ENCODE assay signal across 1 cellular context in genomic region chr7:1647961-1648631, GRCh38.
TF ChIP-seq lines count a peak whose summit lies in the region.

No MANE protein-coding gene starts in this region.

TF ChIP-seq in K562, 482 proteins besides CTCF, POLR2A, EP300 and RAD21 (continued from another document and continues in another):
- peak in 1 of 3 experiments; percentile 69; a peak in 2 of 6 replicates for TF ChIP-seq ZBTB11 (CRISPR knock-in tag; IDR thresholded peaks at IDR 0.05)
- peak; percentile 81 for TF ChIP-seq BCOR (IDR thresholded peaks at IDR 0.05)
- TF ChIP-seq ZNF324 (CRISPR knock-in tag; IDR thresholded peaks at IDR 0.05): no peak
- 0 out of 2 replicates have a peak, but pooled peaks have one; percentile 55 for TF ChIP-seq ZKSCAN1 (IDR thresholded peaks at IDR 0.05; ENCODE audit: low read depth, low read length)
- no peak for TF ChIP-seq ZBTB8A (IDR thresholded peaks at IDR 0.05; ENCODE audit: partially characterized antibody)
- no peak for TF ChIP-seq TRIM28 (IDR thresholded peaks at IDR 0.05)
- TF ChIP-seq RNF2 (IDR thresholded peaks at IDR 0.05): peak; percentile 81
- TF ChIP-seq HMGN3 (IDR thresholded peaks at IDR 0.05; ENCODE audit: borderline replicate concordance, extremely low read depth, insufficient read length, low read depth, low read length): peak; percentile 96
- TF ChIP-seq ZMIZ1 (IDR thresholded peaks at IDR 0.05; ENCODE audit: low read depth in 2 of 2, low read length in 2 of 2): peak in 1 of 2 experiments; percentile 55; a peak in 1 of 4 replicates
- no peak for TF ChIP-seq TCF15 (CRISPR knock-in tag; IDR thresholded peaks at IDR 0.05)
- peak; percentile 20; the same call in 1 of the 2 replicates for TF ChIP-seq JUN (IDR thresholded peaks at IDR 0.05; ENCODE audit: borderline replicate concordance, low read depth, low read length)
- no peak for TF ChIP-seq JUN (CRISPR knock-in tag; IDR thresholded peaks at IDR 0.05; ENCODE audit: borderline replicate concordance)
- TF ChIP-seq NKRF (IDR thresholded peaks at IDR 0.05; ENCODE audit: borderline replicate concordance): 0 out of 2 replicates have a peak, but pooled peaks have one; percentile 31
- no peak for TF ChIP-seq FOXO4 (CRISPR knock-in tag; IDR thresholded peaks at IDR 0.05)
- peak; percentile 82 for TF ChIP-seq GATA2 (CRISPR knock-in tag; IDR thresholded peaks at IDR 0.05)
- peak; percentile 61 for TF ChIP-seq MTA2 (IDR thresholded peaks at IDR 0.05; ENCODE audit: low read depth)
- TF ChIP-seq, protein P1, sequence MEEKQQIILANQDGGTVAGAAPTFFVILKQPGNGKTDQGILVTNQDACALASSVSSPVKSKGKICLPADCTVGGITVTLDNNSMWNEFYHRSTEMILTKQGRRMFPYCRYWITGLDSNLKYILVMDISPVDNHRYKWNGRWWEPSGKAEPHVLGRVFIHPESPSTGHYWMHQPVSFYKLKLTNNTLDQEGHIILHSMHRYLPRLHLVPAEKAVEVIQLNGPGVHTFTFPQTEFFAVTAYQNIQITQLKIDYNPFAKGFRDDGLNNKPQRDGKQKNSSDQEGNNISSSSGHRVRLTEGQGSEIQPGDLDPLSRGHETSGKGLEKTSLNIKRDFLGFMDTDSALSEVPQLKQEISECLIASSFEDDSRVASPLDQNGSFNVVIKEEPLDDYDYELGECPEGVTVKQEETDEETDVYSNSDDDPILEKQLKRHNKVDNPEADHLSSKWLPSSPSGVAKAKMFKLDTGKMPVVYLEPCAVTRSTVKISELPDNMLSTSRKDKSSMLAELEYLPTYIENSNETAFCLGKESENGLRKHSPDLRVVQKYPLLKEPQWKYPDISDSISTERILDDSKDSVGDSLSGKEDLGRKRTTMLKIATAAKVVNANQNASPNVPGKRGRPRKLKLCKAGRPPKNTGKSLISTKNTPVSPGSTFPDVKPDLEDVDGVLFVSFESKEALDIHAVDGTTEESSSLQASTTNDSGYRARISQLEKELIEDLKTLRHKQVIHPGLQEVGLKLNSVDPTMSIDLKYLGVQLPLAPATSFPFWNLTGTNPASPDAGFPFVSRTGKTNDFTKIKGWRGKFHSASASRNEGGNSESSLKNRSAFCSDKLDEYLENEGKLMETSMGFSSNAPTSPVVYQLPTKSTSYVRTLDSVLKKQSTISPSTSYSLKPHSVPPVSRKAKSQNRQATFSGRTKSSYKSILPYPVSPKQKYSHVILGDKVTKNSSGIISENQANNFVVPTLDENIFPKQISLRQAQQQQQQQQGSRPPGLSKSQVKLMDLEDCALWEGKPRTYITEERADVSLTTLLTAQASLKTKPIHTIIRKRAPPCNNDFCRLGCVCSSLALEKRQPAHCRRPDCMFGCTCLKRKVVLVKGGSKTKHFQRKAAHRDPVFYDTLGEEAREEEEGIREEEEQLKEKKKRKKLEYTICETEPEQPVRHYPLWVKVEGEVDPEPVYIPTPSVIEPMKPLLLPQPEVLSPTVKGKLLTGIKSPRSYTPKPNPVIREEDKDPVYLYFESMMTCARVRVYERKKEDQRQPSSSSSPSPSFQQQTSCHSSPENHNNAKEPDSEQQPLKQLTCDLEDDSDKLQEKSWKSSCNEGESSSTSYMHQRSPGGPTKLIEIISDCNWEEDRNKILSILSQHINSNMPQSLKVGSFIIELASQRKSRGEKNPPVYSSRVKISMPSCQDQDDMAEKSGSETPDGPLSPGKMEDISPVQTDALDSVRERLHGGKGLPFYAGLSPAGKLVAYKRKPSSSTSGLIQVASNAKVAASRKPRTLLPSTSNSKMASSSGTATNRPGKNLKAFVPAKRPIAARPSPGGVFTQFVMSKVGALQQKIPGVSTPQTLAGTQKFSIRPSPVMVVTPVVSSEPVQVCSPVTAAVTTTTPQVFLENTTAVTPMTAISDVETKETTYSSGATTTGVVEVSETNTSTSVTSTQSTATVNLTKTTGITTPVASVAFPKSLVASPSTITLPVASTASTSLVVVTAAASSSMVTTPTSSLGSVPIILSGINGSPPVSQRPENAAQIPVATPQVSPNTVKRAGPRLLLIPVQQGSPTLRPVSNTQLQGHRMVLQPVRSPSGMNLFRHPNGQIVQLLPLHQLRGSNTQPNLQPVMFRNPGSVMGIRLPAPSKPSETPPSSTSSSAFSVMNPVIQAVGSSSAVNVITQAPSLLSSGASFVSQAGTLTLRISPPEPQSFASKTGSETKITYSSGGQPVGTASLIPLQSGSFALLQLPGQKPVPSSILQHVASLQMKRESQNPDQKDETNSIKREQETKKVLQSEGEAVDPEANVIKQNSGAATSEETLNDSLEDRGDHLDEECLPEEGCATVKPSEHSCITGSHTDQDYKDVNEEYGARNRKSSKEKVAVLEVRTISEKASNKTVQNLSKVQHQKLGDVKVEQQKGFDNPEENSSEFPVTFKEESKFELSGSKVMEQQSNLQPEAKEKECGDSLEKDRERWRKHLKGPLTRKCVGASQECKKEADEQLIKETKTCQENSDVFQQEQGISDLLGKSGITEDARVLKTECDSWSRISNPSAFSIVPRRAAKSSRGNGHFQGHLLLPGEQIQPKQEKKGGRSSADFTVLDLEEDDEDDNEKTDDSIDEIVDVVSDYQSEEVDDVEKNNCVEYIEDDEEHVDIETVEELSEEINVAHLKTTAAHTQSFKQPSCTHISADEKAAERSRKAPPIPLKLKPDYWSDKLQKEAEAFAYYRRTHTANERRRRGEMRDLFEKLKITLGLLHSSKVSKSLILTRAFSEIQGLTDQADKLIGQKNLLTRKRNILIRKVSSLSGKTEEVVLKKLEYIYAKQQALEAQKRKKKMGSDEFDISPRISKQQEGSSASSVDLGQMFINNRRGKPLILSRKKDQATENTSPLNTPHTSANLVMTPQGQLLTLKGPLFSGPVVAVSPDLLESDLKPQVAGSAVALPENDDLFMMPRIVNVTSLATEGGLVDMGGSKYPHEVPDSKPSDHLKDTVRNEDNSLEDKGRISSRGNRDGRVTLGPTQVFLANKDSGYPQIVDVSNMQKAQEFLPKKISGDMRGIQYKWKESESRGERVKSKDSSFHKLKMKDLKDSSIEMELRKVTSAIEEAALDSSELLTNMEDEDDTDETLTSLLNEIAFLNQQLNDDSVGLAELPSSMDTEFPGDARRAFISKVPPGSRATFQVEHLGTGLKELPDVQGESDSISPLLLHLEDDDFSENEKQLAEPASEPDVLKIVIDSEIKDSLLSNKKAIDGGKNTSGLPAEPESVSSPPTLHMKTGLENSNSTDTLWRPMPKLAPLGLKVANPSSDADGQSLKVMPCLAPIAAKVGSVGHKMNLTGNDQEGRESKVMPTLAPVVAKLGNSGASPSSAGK (IDR thresholded peaks at IDR 0.05): peak; percentile 98
- TF ChIP-seq ZNF766 (CRISPR knock-in tag; conservative IDR thresholded peaks at IDR 0.05): peak; percentile 92
- peak; percentile 66 for TF ChIP-seq MEF2A (IDR thresholded peaks at IDR 0.05; ENCODE audit: control insufficient read depth, low read depth, low read length)
- TF ChIP-seq ELF4 (CRISPR knock-in tag; IDR thresholded peaks at IDR 0.05): no peak
- 0 out of 2 replicates have a peak, but pooled peaks have one; percentile 66 for TF ChIP-seq PHF21A (IDR thresholded peaks at IDR 0.05; ENCODE audit: borderline replicate concordance, low read depth)
- peak; percentile 90 for TF ChIP-seq TCF3 (CRISPR knock-in tag; IDR thresholded peaks at IDR 0.05)
- TF ChIP-seq ZEB2 (IDR thresholded peaks at IDR 0.05): no peak
- TF ChIP-seq FOXK2 (conservative IDR thresholded peaks at IDR 0.05 in 1 of 2, IDR thresholded peaks at IDR 0.05 in 1 of 2; ENCODE audit: low read depth in 2 of 2): peak in 1 of 2 experiments; percentile 39; a peak in 1 of 4 replicates
- peak; percentile 96 for TF ChIP-seq VEZF1 (CRISPR knock-in tag; IDR thresholded peaks at IDR 0.05)
- 0 out of 2 replicates have a peak, but pooled peaks have one; percentile 46 for TF ChIP-seq TOE1 (IDR thresholded peaks at IDR 0.05; ENCODE audit: borderline replicate concordance)
- no peak for TF ChIP-seq TOE1 (CRISPR knock-in tag; IDR thresholded peaks at IDR 0.05; ENCODE audit: borderline replicate concordance, low read depth)
- 0 out of 2 replicates have a peak, but pooled peaks have one; percentile 10 for TF ChIP-seq CREB1 (IDR thresholded peaks at IDR 0.05)
- TF ChIP-seq CREB1 (CRISPR knock-in tag; IDR thresholded peaks at IDR 0.05): peak; percentile 45; the same call in 1 of the 2 replicates
- no peak for TF ChIP-seq ATF7 (IDR thresholded peaks at IDR 0.05)
